16 cellular contexts compared by ENCODE assay signal in genomic region chr5:142434322-142434612, GRCh38.
DNase-seq lines count a peak whose midpoint lies in the region; FAIRE-seq and TF ChIP-seq lines count a peak whose summit lies in the region.
"Had no signal": no experiment of that assay in that cellular context is flagged by ENCODE, and none has a peak within 500 bp of the region (broad histone marks: within the 10 kb centered on the region; RNA-seq: fewer than 3 reads in every experiment).

No MANE protein-coding gene starts in this region.

- H4K20me1 ChIP-seq in BLaER1 (no peaks in the 10 kb centered on the region), GM23248 (ENCODE audit: insufficient read depth) (no peaks in the 10 kb centered on the region), astrocyte (ENCODE audit: insufficient read depth, low read length) (no peaks in the 10 kb centered on the region), osteoblast (ENCODE audit: insufficient read depth, low read length) (no peaks in the 10 kb centered on the region)

- H3K4me3 Mint-ChIP-seq in astrocyte (ENCODE audit: unreplicated experiment): no peak overlapping the region
- H3K4me3 Mint-ChIP-seq in activated CD4-positive, alpha-beta T cell treated with anti-CD3 and anti-CD28 coated beads, Interleukin-2, amount 10 ng/mL, durations not matched to agents 7 days and 5 days: no peak overlapping the region
- H3K4me3 Mint-ChIP-seq: H9 had no signal

- H3K9me2 ChIP-seq in GM23248 (ENCODE audit: insufficient read depth): no peaks in the 10 kb centered on the region

- no peak for TF ChIP-seq CTCF in astrocyte (IDR thresholded peaks at IDR 0.05; ENCODE audit: insufficient read depth, low read depth, low read length)
- no peak for TF ChIP-seq CTCF in osteoblast (IDR thresholded peaks at IDR 0.05; ENCODE audit: extremely low read depth, low read depth, low read length)

- H3K9me3 ChIP-seq in BLaER1 (no peaks in the 10 kb centered on the region), GM23248 (ENCODE audit: low read depth) (no peaks in the 10 kb centered on the region), astrocyte (ENCODE audit: insufficient read depth, low read depth, low read length) (no peaks in the 10 kb centered on the region), osteoblast (ENCODE audit: low read depth, low read length) (no peaks in the 10 kb centered on the region)

- H3K79me2 ChIP-seq in GM23248 (ENCODE audit: insufficient read depth) (no peaks in the 10 kb centered on the region), astrocyte (ENCODE audit: insufficient read depth, low read length) (no peaks in the 10 kb centered on the region), osteoblast (ENCODE audit: insufficient read depth, low read length) (no peaks in the 10 kb centered on the region)

- H3F3A ChIP-seq in GM23248 (ENCODE audit: insufficient read depth): peaks cover 12% of the 10 kb centered on the region; the same call in 1 of the 2 replicates

- H3K27me3 ChIP-seq in BLaER1 (no peaks in the 10 kb centered on the region), GM23248 (replicated peaks; ENCODE audit: insufficient read depth) (no peaks in the 10 kb centered on the region), astrocyte (ENCODE audit: insufficient read depth, low read length) (no peaks in the 10 kb centered on the region), osteoblast (ENCODE audit: insufficient read depth, low read length) (no peaks in the 10 kb centered on the region)

- H3K4me1 Mint-ChIP-seq in astrocyte (ENCODE audit: low read depth, unreplicated experiment): peaks cover 24% of the 10 kb centered on the region
- H3K4me1 Mint-ChIP-seq in activated CD4-positive, alpha-beta T cell treated with anti-CD3 and anti-CD28 coated beads, Interleukin-2, amount 10 ng/mL, durations not matched to agents 7 days and 5 days: peaks cover 43% of the 10 kb centered on the region

- H3K4me3 ChIP-seq in BLaER1 (no peak overlapping the region), GM23248 (no peak overlapping the region), astrocyte (ENCODE audit: insufficient read depth, low read depth, low read length) (no peak overlapping the region), osteoblast (ENCODE audit: insufficient read depth, low read length) (peak overlapping the region; percentile 20)
- H3K4me3 ChIP-seq: PC-9 had no signal

- H3K27ac Mint-ChIP-seq in astrocyte (ENCODE audit: unreplicated experiment): no peak overlapping the region
- no peak overlapping the region for H3K27ac Mint-ChIP-seq in activated CD4-positive, alpha-beta T cell treated with anti-CD3 and anti-CD28 coated beads, Interleukin-2, amount 10 ng/mL, durations not matched to agents 7 days and 5 days
- H3K27ac Mint-ChIP-seq: IgD-negative memory B cell had no signal

- no peak overlapping the region; the same call in 1 of the 2 replicates for H2AFZ ChIP-seq in GM23248
- H2AFZ ChIP-seq in astrocyte (ENCODE audit: low read depth, low read length): peak overlapping the region; percentile 49
- H2AFZ ChIP-seq in osteoblast (ENCODE audit: low read length): peak overlapping the region; percentile 84
- H2AFZ ChIP-seq: PC-9 had no signal

- H3K4me2 ChIP-seq in BLaER1 (peak overlapping the region; percentile 72), GM23248 (ENCODE audit: unreplicated experiment) (peak overlapping the region; percentile 62), astrocyte (ENCODE audit: low read length) (peak overlapping the region; percentile 64), osteoblast (ENCODE audit: insufficient read depth, low read length) (peak overlapping the region; percentile 46)
- H3K4me2 ChIP-seq: PC-9 had no signal

- in situ Hi-C loops in GM23248 (cut with MboI): no loop called here

- CTCF ChIA-PET in activated CD4-positive, alpha-beta T cell treated with anti-CD3 and anti-CD28 coated beads, Interleukin-2, amount 10 ng/mL, durations not matched to agents 7 days and 5 days (lab: Charles Lee): no interaction called here

- POLR2A ChIA-PET in activated CD4-positive, alpha-beta T cell treated with anti-CD3 and anti-CD28 coated beads, Interleukin-2, amount 10 ng/mL, durations not matched to agents 7 days and 5 days (lab: Charles Lee): no interaction called here

- 100% methylated on average over 2 of the region's 2 CpGs for WGBS in GM23248 (ENCODE audit: low coverage in 1 of 2, low lambda C conversion rate in 2 of 2, missing lambda C conversion rate in 2 of 2), 2 experiments

- H3K27ac ChIP-seq in BLaER1: no peak overlapping the region
- peak overlapping the region; percentile 45 for H3K27ac ChIP-seq in GM23248
- no peak overlapping the region for H3K27ac ChIP-seq in astrocyte (ENCODE audit: low read depth, low read length)
- peak overlapping the region; percentile 61 for H3K27ac ChIP-seq in osteoblast (ENCODE audit: low read depth, low read length)
- H3K27ac ChIP-seq: PC-9 had no signal

- peaks cover 11% of the 10 kb centered on the region for H3K27me3 Mint-ChIP-seq in astrocyte (ENCODE audit: low read depth, unreplicated experiment)
- H3K27me3 Mint-ChIP-seq in activated CD4-positive, alpha-beta T cell treated with anti-CD3 and anti-CD28 coated beads, Interleukin-2, amount 10 ng/mL, durations not matched to agents 7 days and 5 days: no peaks in the 10 kb centered on the region

- FAIRE-seq in astrocyte (lab: Jason Lieb, UNC): no peak

- H3K36me3 Mint-ChIP-seq in astrocyte (ENCODE audit: low read depth, unreplicated experiment): peaks cover 2% of the 10 kb centered on the region
- peaks cover 3% of the 10 kb centered on the region for H3K36me3 Mint-ChIP-seq in activated CD4-positive, alpha-beta T cell treated with anti-CD3 and anti-CD28 coated beads, Interleukin-2, amount 10 ng/mL, durations not matched to agents 7 days and 5 days (ENCODE audit: low read depth)

- H3K9ac ChIP-seq in BLaER1 (no peak overlapping the region), GM23248 (no peak overlapping the region), astrocyte (ENCODE audit: low read length) (no peak overlapping the region)

- peaks cover 2% of the 10 kb centered on the region for H3K9me3 Mint-ChIP-seq in astrocyte (ENCODE audit: unreplicated experiment)
- H3K9me3 Mint-ChIP-seq in activated CD4-positive, alpha-beta T cell treated with anti-CD3 and anti-CD28 coated beads, Interleukin-2, amount 10 ng/mL, durations not matched to agents 7 days and 5 days: no peaks in the 10 kb centered on the region
- H3K9me3 Mint-ChIP-seq: H9, IgD-negative memory B cell had no signal

- no peak for DNase-seq in GM23248
- DNase-seq in astrocyte (ENCODE audit: low read depth): no peak
- DNase-seq in osteoblast (ENCODE audit: insufficient read length, low spot score, missing footprints): no peak
- DNase-seq in mucosa of gallbladder (ENCODE audit: low spot score): no peak
- no peak for DNase-seq in activated CD4-positive, alpha-beta T cell treated with anti-CD3 and anti-CD28 coated beads, Interleukin-2, amount 10 ng/mL, durations not matched to agents 7 days and 5 days
- no peak for DNase-seq in superior temporal gyrus (ENCODE audit: extremely low spot score)
- DNase-seq: C1 segment of cervical spinal cord, H9, MV-4-11, NCI-H1436, NCI-H2081, NCI-H510A, NCI-H82, PC-9 had no signal

- H3K4me1 ChIP-seq in BLaER1: peaks cover 59% of the 10 kb centered on the region
- peaks cover 24% of the 10 kb centered on the region for H3K4me1 ChIP-seq in GM23248 (ENCODE audit: insufficient read depth)
- peaks cover 13% of the 10 kb centered on the region for H3K4me1 ChIP-seq in astrocyte (ENCODE audit: insufficient read depth, low read length)
- peaks cover 11% of the 10 kb centered on the region for H3K4me1 ChIP-seq in osteoblast (ENCODE audit: insufficient read depth, low read length)

- H3K36me3 ChIP-seq in BLaER1: no peaks in the 10 kb centered on the region
- H3K36me3 ChIP-seq in GM23248 (ENCODE audit: low read depth): no peaks in the 10 kb centered on the region
- H3K36me3 ChIP-seq in astrocyte (ENCODE audit: insufficient read depth, low read length): no peaks in the 10 kb centered on the region
- no peaks in the 10 kb centered on the region for H3K36me3 ChIP-seq in osteoblast (ENCODE audit: insufficient read depth, low read length)

Comparison
In these comparisons a context has a peak if more than half of its experiments do, and no peak if none do; other contexts are left out.
1. H3K27ac ChIP-seq: peak in GM23248 (single experiment) and osteoblast (single experiment); none in BLaER1 (single experiment) and astrocyte (single experiment).
2. Peak in every context shown above with its lines, with median percentiles within 50 percentile points of each other: H3K4me2 ChIP-seq.